Comparison of ENCODE assay signal across 8 cellular contexts in the genomic region with DNA sequence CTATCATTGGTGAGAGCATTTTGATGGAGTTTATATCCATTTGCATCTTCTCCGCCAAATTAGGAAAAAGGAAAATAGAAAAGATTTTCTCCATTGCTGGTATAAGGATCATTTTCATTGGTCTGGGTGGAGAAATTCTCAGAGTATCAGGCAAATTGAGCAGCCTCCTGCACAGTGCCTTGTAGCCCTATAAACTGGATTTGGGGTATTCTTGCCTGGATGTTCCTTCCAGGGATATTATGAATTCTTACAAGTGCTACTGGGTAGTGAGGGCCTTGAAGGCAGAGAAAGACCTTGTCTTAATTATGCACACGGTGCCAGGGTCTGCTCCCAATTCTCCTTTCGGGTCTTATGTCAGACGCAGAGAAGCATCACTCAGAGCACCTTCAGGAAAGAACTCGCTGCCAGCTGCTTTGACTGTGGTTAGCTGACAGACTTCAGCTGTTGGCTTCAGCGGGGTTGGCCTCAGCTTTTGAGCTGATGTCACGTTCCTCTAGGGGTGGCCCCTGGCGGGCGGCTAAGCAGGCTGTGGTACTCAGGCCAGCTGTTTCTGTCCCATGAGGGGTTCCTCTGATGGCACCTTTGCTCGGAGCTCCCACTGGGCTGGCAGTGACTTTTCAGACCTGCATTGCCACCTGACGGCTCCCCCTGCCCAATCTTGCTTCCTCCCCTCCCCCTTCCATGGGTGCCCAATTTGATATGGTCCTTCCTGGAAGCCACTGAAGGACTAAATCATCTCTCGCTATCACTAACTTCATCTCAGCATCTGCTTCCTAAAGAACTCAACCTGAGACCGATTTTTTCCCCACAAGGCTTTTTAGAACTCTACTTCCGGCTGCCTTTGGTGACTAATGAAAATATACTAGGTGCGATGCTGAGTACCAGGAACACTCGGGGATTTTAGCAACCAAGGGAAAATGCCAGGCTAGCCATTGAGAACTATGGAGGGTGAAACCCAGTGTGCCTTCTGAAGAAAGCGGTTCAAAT.
DNase-seq lines count a peak whose midpoint lies in the region; ATAC-seq and TF ChIP-seq lines count a peak whose summit lies in the region.

No MANE protein-coding gene starts in this region.

- H3K27ac ChIP-seq in foreskin keratinocyte (no peak overlapping the region), sigmoid colon (no peak overlapping the region)

- H3K4me1 ChIP-seq in foreskin keratinocyte: no peaks in the 10 kb centered on the region
- no peaks in the 10 kb centered on the region for H3K4me1 ChIP-seq in sigmoid colon

- peak; percentile 98 for ATAC-seq in GM18498 (IDR thresholded peaks at IDR 0.05; ENCODE audit: unreplicated experiment)
- no peak for ATAC-seq in foreskin keratinocyte

- no peaks in the 10 kb centered on the region for H3K9me3 ChIP-seq in sigmoid colon

- WGBS in sigmoid colon, 2 donors: 45 to 76% methylated on average over 17 of the region's 17 CpGs

- no peak for TF ChIP-seq EP300 in sigmoid colon (IDR thresholded peaks at IDR 0.05)

- DNase-seq in H4 (ENCODE audit: low spot score) (peak; percentile 68), NCI-H2107 treated with DMSO at 0.1 percent for 48 hours (lab: John Stamatoyannopoulos, UW; ENCODE audit: unreplicated experiment) (peak; percentile 30), foreskin keratinocyte (no peak), sigmoid colon (no peak), nucleus accumbens (lab: John Stamatoyannopoulos, UW) (no peak)
- peak; percentile 45 for DNase-seq in activated naive CD4-positive, alpha-beta T cell treated with anti-CD3 and anti-CD28 coated beads, Interleukin-2, amount 50 U/mL, for 16 hours
- DNase-seq in stimulated activated CD8-positive, alpha-beta memory T cell treated with anti-CD3 and anti-CD28 coated beads, Interleukin-12 subunit alpha, Interleukin-12 subunit beta, amount 100 ng/mL, for 1 hour (ENCODE audit: low read depth): peak; percentile 0

- TF ChIP-seq POLR2A in sigmoid colon (IDR thresholded peaks at IDR 0.05): no peak

- intact Hi-C loops in sigmoid colon (cut with DNase I): no loop called here

- no peak overlapping the region for H3K4me3 ChIP-seq in sigmoid colon

- H3K27me3 ChIP-seq in foreskin keratinocyte (no peaks in the 10 kb centered on the region), sigmoid colon (no peaks in the 10 kb centered on the region)

- H3K36me3 ChIP-seq in sigmoid colon: no peaks in the 10 kb centered on the region

- TF ChIP-seq CTCF in foreskin keratinocyte (conservative IDR thresholded peaks at IDR 0.05) (no peak), sigmoid colon (IDR thresholded peaks at IDR 0.05) (no peak)

Comparison
In these comparisons a context has a peak if more than half of its experiments do, and no peak if none do; other contexts are left out.
1. DNase-seq: peak in H4 (single experiment), NCI-H2107 treated with DMSO at 0.1 percent for 48 hours (single experiment), activated naive CD4-positive, alpha-beta T cell treated with anti-CD3 and anti-CD28 coated beads, Interleukin-2, amount 50 U/mL, for 16 hours (single experiment) and stimulated activated CD8-positive, alpha-beta memory T cell treated with anti-CD3 and anti-CD28 coated beads, Interleukin-12 subunit alpha, Interleukin-12 subunit beta, amount 100 ng/mL, for 1 hour (single experiment); none in foreskin keratinocyte (0 of 2), sigmoid colon (single experiment) and nucleus accumbens (0 of 56).